In genomic region chr4:78592104-78592783, GRCh38 we compare ENCODE assay signal across 9 cellular contexts. TPM values are rescaled to one million over a fixed set of nuclear protein-coding genes. Genes with fewer than 3 reads are reported as not detected.
DNase-seq lines count a peak whose midpoint lies in the region; ATAC-seq and TF ChIP-seq lines count a peak whose summit lies in the region.
"Had no signal": no experiment of that assay in that cellular context is flagged by ENCODE, and none has a peak within 500 bp of the region (broad histone marks: within the 10 kb centered on the region; RNA-seq: fewer than 3 reads in every experiment).

No MANE protein-coding gene starts in this region.

- 91% methylated on average over 3 of the region's 3 CpGs for WGBS in hepatocyte (ENCODE audit: low lambda C conversion rate, missing lambda C conversion rate)

- peak; percentile 64 for ATAC-seq in GM19463 (IDR thresholded peaks at IDR 0.05; ENCODE audit: unreplicated experiment)

- 0 out of 2 replicates have a peak overlapping the region, but pooled peaks have one; percentile 8 for H2AFZ ChIP-seq in OCI-LY3 (ENCODE audit: low read depth, low read length)
- no peak overlapping the region for H2AFZ ChIP-seq in hepatocyte

- no peak overlapping the region for H3K9ac ChIP-seq in OCI-LY3 (ENCODE audit: low read length)

- no peak overlapping the region for H3K27ac ChIP-seq in OCI-LY3 (ENCODE audit: low read length)
- no peak overlapping the region for H3K27ac ChIP-seq in hepatocyte

- H3K36me3 ChIP-seq in GM06990 (ENCODE audit: control insufficient read depth, insufficient read depth, low read length) (no peaks in the 10 kb centered on the region), OCI-LY3 (replicated peaks; ENCODE audit: low read depth, low read length) (no peaks in the 10 kb centered on the region), hepatocyte (replicated peaks; ENCODE audit: insufficient read depth, low read depth) (no peaks in the 10 kb centered on the region)

- H3K4me2 ChIP-seq in OCI-LY3 (ENCODE audit: low read length) = peak overlapping the region; percentile 43
- H3K4me2 ChIP-seq in hepatocyte = no peak overlapping the region

- no peaks in the 10 kb centered on the region for H3K27me3 ChIP-seq in GM06990 (replicated peaks; ENCODE audit: control insufficient read depth, insufficient read depth, low read length)
- 0 out of 2 replicates have a peak, but pooled peaks cover 4% of the 10 kb centered on the region for H3K27me3 ChIP-seq in OCI-LY3 (ENCODE audit: low read depth, low read length)
- no peaks in the 10 kb centered on the region for H3K27me3 ChIP-seq in hepatocyte

- no peak for DNase-seq in GM06990 (ENCODE audit: extremely low read depth, insufficient read length)
- no peak for DNase-seq in hepatocyte (ENCODE audit: low spot score)
- no peak for DNase-seq in NCI-H187 treated with DMSO at 0.1 percent for 48 hours (lab: John Stamatoyannopoulos, UW)
- no peak for DNase-seq in hepatic stellate cell (ENCODE audit: low spot score)
- DNase-seq in cortex of kidney (lab: John Stamatoyannopoulos, UW) = no peak
- no peak for DNase-seq in SW480 (ENCODE audit: low spot score)
- DNase-seq: HCEC 1CT had no signal

- H3K4me1 ChIP-seq in OCI-LY3 (ENCODE audit: low read length) (peaks cover 13% of the 10 kb centered on the region), hepatocyte (ENCODE audit: insufficient read depth) (no peaks in the 10 kb centered on the region)

- H3K79me2 ChIP-seq in OCI-LY3 (ENCODE audit: low read length) (no peaks in the 10 kb centered on the region), hepatocyte (no peaks in the 10 kb centered on the region)

- H3K9me3 ChIP-seq in OCI-LY3 (ENCODE audit: insufficient read depth, low read length) (no peaks in the 10 kb centered on the region), hepatocyte (ENCODE audit: low read depth) (no peaks in the 10 kb centered on the region)

- H3K9me2 ChIP-seq in hepatocyte (replicated peaks; ENCODE audit: insufficient read depth) = no peaks in the 10 kb centered on the region

- peak; percentile 55 for TF ChIP-seq CTCF in GM06990 (IDR thresholded peaks at IDR 0.05; ENCODE audit: insufficient read depth, low read length, poor library complexity, severe bottlenecking)
- peak; percentile 88 for TF ChIP-seq CTCF in OCI-LY3 (IDR thresholded peaks at IDR 0.05; ENCODE audit: low read depth, low read length)
- peak; percentile 26 for TF ChIP-seq CTCF in hepatocyte (IDR thresholded peaks at IDR 0.05; ENCODE audit: poor library complexity)

- H4K20me1 ChIP-seq in OCI-LY3 (ENCODE audit: insufficient read depth, low read length) (no peaks in the 10 kb centered on the region), hepatocyte (ENCODE audit: insufficient read depth, poor library complexity, severe bottlenecking) (no peaks in the 10 kb centered on the region)

- H3K4me3 ChIP-seq in GM06990 (replicated peaks; ENCODE audit: low read depth, low read length) = no peak overlapping the region
- peak overlapping the region; percentile 38 for H3K4me3 ChIP-seq in OCI-LY3 (ENCODE audit: low read length)
- no peak overlapping the region for H3K4me3 ChIP-seq in hepatocyte

RNA-seq across cellular contexts. Expression of gene ANXA3, which starts 40.7 kb away (rescaled TPM):
- total RNA-seq in hepatocyte = 194 and 218 TPM in 2 replicates
- polyA plus RNA-seq in hepatocyte = 198 and 201 TPM in 2 replicates

Comparison
In these comparisons a context has a peak if more than half of its experiments do, and no peak if none do; other contexts are left out.
1. CTCF ChIP-seq: peak in every context shown above with its lines; median percentile 88 in OCI-LY3; 55 in GM06990; 26 in hepatocyte.